Comparison of ENCODE assay signal across 11 cellular contexts in genomic region chr16:57775661-57776469, GRCh38. TPM values are rescaled to one million over a fixed set of nuclear protein-coding genes. Genes with fewer than 3 reads are reported as not detected.
DNase-seq lines count a peak whose midpoint lies in the region; ATAC-seq and TF ChIP-seq lines count a peak whose summit lies in the region.
"Had no signal": no experiment of that assay in that cellular context is flagged by ENCODE, and none has a peak within 500 bp of the region (broad histone marks: within the 10 kb centered on the region; RNA-seq: fewer than 3 reads in every experiment).

No MANE protein-coding gene starts in this region.

- H3K9ac ChIP-seq in iPS-20b (ENCODE audit: low read depth, low read length), result peak overlapping the region; percentile 47; the same call in 1 of the 2 replicates

- H3K4me3 ChIP-seq in heart right ventricle, result no peak overlapping the region
- no peak overlapping the region for H3K4me3 ChIP-seq in right atrium auricular region
- H3K4me3 ChIP-seq in SJCRH30, result no peak overlapping the region
- H3K4me3 ChIP-seq in iPS-20b (ENCODE audit: low read length), result peak overlapping the region; percentile 26; the same call in 1 of the 2 replicates
- H3K4me3 ChIP-seq: BLaER1 treated with 17β-estradiol and CSF1 and Interleukin-3, amounts not matched to agents 10 nM and 100 nM had no signal

- H3K4me1 ChIP-seq in heart right ventricle (peaks cover 0 to 12% (median 3%) of the 10 kb centered on the region in 9 donors), right atrium auricular region (no peaks in the 10 kb centered on the region), SJCRH30 (peaks cover 7% of the 10 kb centered on the region; the same call in 1 of the 2 replicates), iPS-20b (ENCODE audit: insufficient read depth, low read length) (peaks cover 11% of the 10 kb centered on the region)

- intact Hi-C loops in heart right ventricle (cut with DNase I), result no loop called here

- no peak overlapping the region for H3K27ac ChIP-seq in heart right ventricle
- no peak overlapping the region for H3K27ac ChIP-seq in right atrium auricular region
- no peak overlapping the region for H3K27ac ChIP-seq in SJCRH30
- no peak overlapping the region for H3K27ac ChIP-seq in iPS-20b (ENCODE audit: low read length)

- TF ChIP-seq CTCF in heart right ventricle (IDR thresholded peaks at IDR 0.05) (peak in 6 of 9 donors; percentile 5 to 33 (median 18)), right atrium auricular region (IDR thresholded peaks at IDR 0.05) (peak in 1 of 2 donors; percentile 27)

- H3K9me3 ChIP-seq in heart right ventricle, result no peaks in the 10 kb centered on the region
- no peaks in the 10 kb centered on the region for H3K9me3 ChIP-seq in right atrium auricular region
- no peaks in the 10 kb centered on the region for H3K9me3 ChIP-seq in SJCRH30 (replicated peaks)
- no peaks in the 10 kb centered on the region for H3K9me3 ChIP-seq in iPS-20b (ENCODE audit: insufficient read depth, low read depth, low read length)
- H3K9me3 ChIP-seq: BLaER1 treated with 17β-estradiol and CSF1 and Interleukin-3, amounts not matched to agents 10 nM and 100 nM had no signal

- H3K27me3 ChIP-seq in heart right ventricle (no peaks in the 10 kb centered on the region), right atrium auricular region (no peaks in the 10 kb centered on the region), SJCRH30 (no peaks in the 10 kb centered on the region), iPS-20b (ENCODE audit: insufficient read depth, low read length) (peaks cover 9% of the 10 kb centered on the region; the same call in 1 of the 2 replicates)
- H3K27me3 ChIP-seq: BLaER1 treated with 17β-estradiol and CSF1 and Interleukin-3, amounts not matched to agents 10 nM and 100 nM had no signal

- DNase-seq in heart right ventricle (no peak), right atrium auricular region (ENCODE audit: low spot score) (no peak), SJCRH30 (peak; percentile 84 to 85), NCI-H2196 treated with DMSO at 0.1 percent for 48 hours (lab: John Stamatoyannopoulos, UW; ENCODE audit: unreplicated experiment) (no peak), OCI-M2 (lab: John Stamatoyannopoulos, UW; ENCODE audit: unreplicated experiment) (no peak), mesenteric fat pad (ENCODE audit: low spot score) (no peak)
- DNase-seq: activated CD8-positive, alpha-beta memory T cell treated with anti-CD3 and anti-CD28 coated beads for 24 hours; NCI-H2171 had no signal

- H3K36me3 ChIP-seq in heart right ventricle (peaks cover 0 to 77% (median 34%) of the 10 kb centered on the region in 9 donors), right atrium auricular region (peaks cover 44% of the 10 kb centered on the region), SJCRH30 (no peaks in the 10 kb centered on the region), iPS-20b (ENCODE audit: insufficient read depth, low read depth, low read length) (no peaks in the 10 kb centered on the region)

- 74 to 75% methylated on average over 23 of the region's 23 CpGs for WGBS in heart right ventricle, 2 donors

- ATAC-seq in heart right ventricle (peak in 4 of 8 donors; percentile 7 to 24 (median 20)), GM19324 (IDR thresholded peaks at IDR 0.05; ENCODE audit: low FRiP score, unreplicated experiment) (no peak)

RNA-seq across cellular contexts. Expression of gene KIFC3, which starts 26.4 kb away (rescaled TPM):
- total RNA-seq in heart right ventricle (10 to 100 TPM; 42.5 to 91.4 (median 63.5) TPM), right atrium auricular region (10 to 100 TPM; 40.6 to 59.5 TPM), mesenteric fat pad (62.3 TPM)
- 10 to 100 TPM; 47.4 to 97.4 TPM for polyA plus RNA-seq in heart right ventricle
- 11.4 and 11.8 TPM in 2 replicates for total RNA-seq in SJCRH30 (2014; rRNA removed; shearing (Covaris generic))

RNA-seq across cellular contexts. Expression of gene KATNB1, which starts 40.3 kb away (rescaled TPM):
- total RNA-seq in heart right ventricle (10 to 100 TPM in 7 of 10 donors, 1 to 10 TPM in 3; 9.0 to 14.0 (median 11.0) TPM), right atrium auricular region (10 to 100 TPM; 11.7 TPM), mesenteric fat pad (14.4 TPM)
- 10 to 100 TPM in 1 of 2 donors, 1 to 10 TPM in 1; 9.8 to 15.1 TPM for polyA plus RNA-seq in heart right ventricle
- 35.2 and 38.9 TPM in 2 replicates for total RNA-seq in SJCRH30 (2014; rRNA removed; shearing (Covaris generic))

Comparison
In these comparisons a context has a peak if more than half of its experiments do, and no peak if none do; other contexts are left out.
1. DNase-seq: peak in SJCRH30 (2 of 2); none in heart right ventricle (0 of 2), right atrium auricular region (single experiment), NCI-H2196 treated with DMSO at 0.1 percent for 48 hours (single experiment), OCI-M2 (single experiment) and mesenteric fat pad (single experiment).